ENCODE assay signal across 11 cellular contexts in genomic region chr9:135727257-135727875, GRCh38. TPM values are rescaled to one million over a fixed set of nuclear protein-coding genes. Genes with fewer than 3 reads are reported as not detected.
"Had no signal": no experiment of that assay in that cellular context is flagged by ENCODE, and none has a peak within 500 bp of the region (broad histone marks: within the 10 kb centered on the region; RNA-seq: fewer than 3 reads in every experiment).

No MANE protein-coding gene starts in this region.

- H3K27ac ChIP-seq: HL-60, KMS-11 had no signal

- H3K4me3 ChIP-seq: GM23338, HAP-1 had no signal

- H3K4me1 Mint-ChIP-seq: IgD-negative memory B cell had no signal

- H3K4me2 ChIP-seq: GM23338, KMS-11 had no signal

- H3K36me3 ChIP-seq: HAP-1 had no signal

- H2AFZ ChIP-seq: GM23338 had no signal

- H3K9me3 ChIP-seq: HAP-1 had no signal

- H3K27ac Mint-ChIP-seq: GM23338, IgD-negative memory B cell had no signal

- H3K36me3 Mint-ChIP-seq: IgD-negative memory B cell had no signal

- DNase-seq: H7, Karpas-422, KBM-7 had no signal

- H3K4me3 Mint-ChIP-seq: GM23338 had no signal

- H3K27me3 Mint-ChIP-seq: IgD-negative memory B cell had no signal

- H3K4me1 ChIP-seq: HAP-1 had no signal

- H3K9ac ChIP-seq: KMS-11 had no signal

- ATAC-seq: HCT116 had no signal

RNA-seq across cellular contexts. Expression of gene KCNT1, which starts 25.4 kb away (rescaled TPM):
- total RNA-seq: H4, HT1080 had no signal
- polyA plus RNA-seq: IgD-negative memory B cell had no signal

RNA-seq across cellular contexts. Expression of gene SOHLH1, which starts 28.1 kb away (rescaled TPM):
- total RNA-seq: H4, H7, HT1080 had no signal
- polyA plus RNA-seq: GM23338, IgD-negative memory B cell had no signal
